19 cellular contexts compared by ENCODE assay signal in the genomic region with DNA sequence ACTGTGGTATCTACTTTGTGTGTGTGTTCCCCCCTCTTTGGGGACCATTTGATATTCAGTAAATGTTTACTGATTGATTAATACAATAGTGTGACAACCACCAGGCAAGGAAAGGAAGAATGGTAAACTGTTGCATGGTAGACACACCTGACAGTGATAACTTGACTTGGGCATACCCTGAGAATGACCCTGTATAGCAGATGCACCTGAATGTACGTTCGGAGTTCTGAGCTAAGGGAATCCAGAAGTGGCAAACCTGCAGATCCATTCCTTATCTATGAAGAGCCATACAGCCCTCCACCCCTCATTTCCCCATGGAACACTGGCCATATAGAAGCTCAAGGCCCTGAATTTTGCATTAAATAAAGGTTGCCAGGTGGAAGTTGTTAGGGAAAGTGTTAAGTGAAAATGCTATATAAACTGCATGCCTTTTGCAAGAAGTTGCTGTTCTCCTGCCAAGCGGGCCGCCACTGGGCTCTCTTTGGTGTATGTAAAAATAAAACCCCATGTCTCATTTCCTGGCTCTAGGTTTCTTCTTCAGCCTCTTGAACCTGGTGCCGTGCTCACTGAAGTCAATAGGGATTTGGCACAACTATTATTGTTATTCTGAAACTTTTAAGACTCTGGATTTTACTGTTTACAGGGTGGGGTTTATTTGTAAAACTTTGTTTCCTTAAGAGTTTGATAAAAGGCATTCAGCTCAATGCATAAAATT.
"Had no signal": no experiment of that assay in that cellular context is flagged by ENCODE, and none has a peak within 500 bp of the region (broad histone marks: within the 10 kb centered on the region; RNA-seq: fewer than 3 reads in every experiment).

No MANE protein-coding gene starts in this region.

- H3K4me1 Mint-ChIP-seq: activated T-helper 17 cell treated with anti-CD3 and anti-CD28 coated beads, Interleukin-2, amount 50 U/mL, for 72 hours; nephron had no signal

- ATAC-seq: activated CD8-positive, alpha-beta T cell treated with anti-CD3 and anti-CD28 coated beads for 36 hours; activated T-helper 17 cell treated with anti-CD3 and anti-CD28 coated beads, Interleukin-2, amount 50 U/mL, for 72 hours; body of pancreas; T-cell had no signal

- DNase-seq: activated B cell treated with CpG ODN at 0.5 μM for 24 hours; activated CD4-positive, alpha-beta T cell treated with anti-CD3 and anti-CD28 coated beads for 48 hours; activated CD8-positive, alpha-beta T cell treated with anti-CD3 and anti-CD28 coated beads for 36 hours; activated naive CD4-positive, alpha-beta T cell treated with Interleukin-2 at 50 U/mL for 16 hours; activated naive CD8-positive, alpha-beta T cell treated with anti-CD3 and anti-CD28 coated beads, Interleukin-2, amount 10 ng/mL, durations not matched to agents 7 days and 5 days; activated T-cell treated with anti-CD3 and anti-CD28 coated beads, Interleukin-2, amount 50 U/mL, for 1 hour; body of pancreas; central memory CD4-positive, alpha-beta T cell; dorsolateral prefrontal cortex; head of caudate nucleus; stimulated activated CD4-positive, alpha-beta T cell treated with anti-CD3 and anti-CD28 coated beads, Interleukin-12 subunit alpha, Interleukin-12 subunit beta, amount 100 ng/mL, for 4 hours; stimulated activated CD4-positive, alpha-beta T cell treated with anti-CD3 and anti-CD28 coated beads, Interleukin-1b, Interleukin-23, amount 100 ng/mL, for 48 hours; stimulated activated naive CD4-positive, alpha-beta T cell treated with Interleukin-2 at 50 U/mL for 16 hours; T-cell; T-helper 9 cell had no signal

- H3K27ac ChIP-seq: body of pancreas, dorsolateral prefrontal cortex, thyroid gland had no signal

- H3K4me3 Mint-ChIP-seq: activated B cell treated with CpG ODN at 0.5 μM for 24 hours; activated CD8-positive, alpha-beta T cell treated with anti-CD3 and anti-CD28 coated beads for 36 hours; activated naive CD8-positive, alpha-beta T cell treated with anti-CD3 and anti-CD28 coated beads, Interleukin-2, amount 10 ng/mL, durations not matched to agents 7 days and 5 days; activated T-helper 17 cell treated with anti-CD3 and anti-CD28 coated beads, Interleukin-2, amount 50 U/mL, for 72 hours; memory B cell; nephron; T-cell had no signal

- H3K36me3 Mint-ChIP-seq: memory B cell, T-cell had no signal

- H3K4me1 ChIP-seq: body of pancreas had no signal

- H3K27me3 ChIP-seq: body of pancreas, thyroid gland had no signal

- H3K27ac Mint-ChIP-seq: activated B cell treated with CpG ODN at 0.5 μM for 24 hours; activated CD8-positive, alpha-beta T cell treated with anti-CD3 and anti-CD28 coated beads for 36 hours; activated naive CD8-positive, alpha-beta T cell treated with anti-CD3 and anti-CD28 coated beads, Interleukin-2, amount 10 ng/mL, durations not matched to agents 7 days and 5 days; activated T-helper 17 cell treated with anti-CD3 and anti-CD28 coated beads, Interleukin-2, amount 50 U/mL, for 72 hours; memory B cell; nephron; T-cell had no signal

- H3K9me3 Mint-ChIP-seq: activated B cell treated with CpG ODN at 0.5 μM for 24 hours, memory B cell, T-cell had no signal

- H3K36me3 ChIP-seq: thyroid gland had no signal

- H3K27me3 Mint-ChIP-seq: activated CD8-positive, alpha-beta T cell treated with anti-CD3 and anti-CD28 coated beads for 36 hours; activated naive CD8-positive, alpha-beta T cell treated with anti-CD3 and anti-CD28 coated beads, Interleukin-2, amount 10 ng/mL, durations not matched to agents 7 days and 5 days; T-cell had no signal

- H3K9me3 ChIP-seq: body of pancreas, thyroid gland had no signal

- H3K4me3 ChIP-seq: body of pancreas, dorsolateral prefrontal cortex, thyroid gland had no signal
